13 cellular contexts compared by ENCODE assay signal in genomic region chr10:43027331-43027955, GRCh38. TPM values are rescaled to one million over a fixed set of nuclear protein-coding genes. Genes with fewer than 3 reads are reported as not detected.
DNase-seq lines count a peak whose midpoint lies in the region; TF ChIP-seq lines count a peak whose summit lies in the region.
"Had no signal": no experiment of that assay in that cellular context is flagged by ENCODE, and none has a peak within 500 bp of the region (broad histone marks: within the 10 kb centered on the region; RNA-seq: fewer than 3 reads in every experiment).

No MANE protein-coding gene starts in this region.

- DNase-seq in Calu3 (no peak), H7 (peak; percentile 44), glutamatergic neuron (no peak), neuronal stem cell (ENCODE audit: low spot score) (no peak), HT-29 (ENCODE audit: low spot score) (no peak), GM13976 (ENCODE audit: low spot score) (no peak), mucosa of gallbladder (ENCODE audit: low spot score) (no peak)
- DNase-seq: CD8-positive, alpha-beta T cell; NCI-H1092; NCI-H2081; NCI-H82 had no signal

- BruUV-seq in Calu3 (replicated peaks; lab: Mats Ljungman, UMichigan) = no TSS peak

- H3K9me3 Mint-ChIP-seq in Calu3 (ENCODE audit: low read depth, unreplicated experiment) (peaks cover under 1% of the 10 kb centered on the region), glutamatergic neuron (ENCODE audit: unreplicated experiment) (peaks cover 29% of the 10 kb centered on the region)

- H2BK120ac ChIP-seq in neuronal stem cell (ENCODE audit: low read depth, low read length) = no peak overlapping the region

- H3K4me1 ChIP-seq in neuronal stem cell (ENCODE audit: control insufficient read depth in 2 of 2, insufficient read depth in 1 of 2, low read depth in 1 of 2, low read length in 2 of 2) = peaks cover 0 to 16% of the 10 kb centered on the region in 2 donors

- peak overlapping the region; percentile 68 for H2AK5ac ChIP-seq in neuronal stem cell (ENCODE audit: low read depth, low read length)

- H4K8ac ChIP-seq in neuronal stem cell (ENCODE audit: low read depth, low read length) = no peak overlapping the region

- H3K4me1 Mint-ChIP-seq in Calu3 (ENCODE audit: low read depth, unreplicated experiment) (peaks cover 12% of the 10 kb centered on the region), glutamatergic neuron (ENCODE audit: low read depth, unreplicated experiment) (peaks cover 26% of the 10 kb centered on the region)
- H3K4me1 Mint-ChIP-seq: B cell had no signal

- no peak overlapping the region for H2AFZ ChIP-seq in neuronal stem cell (ENCODE audit: low read length)

- intact Hi-C loops in Calu3 (cut with micrococcal nuclease; ENCODE audit: unreplicated experiment) = loop anchor here (5.0 kb wide), 1 partner anchor 50 kb away; the partner anchor contains the start of gene RET

- H2BK5ac ChIP-seq in neuronal stem cell (ENCODE audit: low read length) = peak overlapping the region; percentile 60

- peak overlapping the region; percentile 76 for H3K9ac ChIP-seq in neuronal stem cell (ENCODE audit: low read depth, low read length, poor library complexity)
- H3K9ac ChIP-seq: KMS-11 had no signal

- in situ Hi-C loops in GM13976 (cut with MboI; ENCODE audit: low sequenced_read_pairs, unreplicated experiment) = no loop called here

- H3K36me3 Mint-ChIP-seq in Calu3 (ENCODE audit: insufficient read depth, unreplicated experiment) = peaks cover 7% of the 10 kb centered on the region
- peaks cover 16% of the 10 kb centered on the region for H3K36me3 Mint-ChIP-seq in glutamatergic neuron (ENCODE audit: unreplicated experiment)
- H3K36me3 Mint-ChIP-seq: CD8-positive, alpha-beta T cell had no signal

- peak overlapping the region; percentile 38 for H4K91ac ChIP-seq in neuronal stem cell (ENCODE audit: low read depth, low read length, poor library complexity)

- no peak overlapping the region for H3K27ac ChIP-seq in neuronal stem cell (replicated peaks; ENCODE audit: low read length)
- H3K27ac ChIP-seq: KMS-11 had no signal

- TF ChIP-seq CTCF in Calu3 (IDR thresholded peaks at IDR 0.05; ENCODE audit: unreplicated experiment) (no peak), glutamatergic neuron (IDR thresholded peaks at IDR 0.05; ENCODE audit: partially characterized antibody, unreplicated experiment) (no peak), GM13976 (IDR thresholded peaks at IDR 0.05; ENCODE audit: borderline replicate concordance, control extremely low read depth, extremely low read depth, insufficient read depth, missing control alignments) (no peak)

- no peaks in the 10 kb centered on the region for H3K79me1 ChIP-seq in neuronal stem cell (ENCODE audit: low read depth, low read length)

- no peak overlapping the region for H3K4ac ChIP-seq in neuronal stem cell (ENCODE audit: low read length)

- WGBS in neuronal stem cell (ENCODE audit: extremely low coverage in 2 of 2, insufficient read length in 2 of 2, insufficient replicate concordance in 1 of 2), 2 donors = no CpG with 5 or more reads among the region's 11 CpGs

- H2BK12ac ChIP-seq in neuronal stem cell (ENCODE audit: low read length) = peak overlapping the region; percentile 35

- peaks cover 0 to 4% of the 10 kb centered on the region in 2 donors for H3K9me3 ChIP-seq in neuronal stem cell (replicated peaks in 1 of 2; ENCODE audit: control insufficient read depth in 2 of 2, insufficient read depth in 1 of 2, low read depth in 1 of 2, low read length in 2 of 2)

- no peak overlapping the region for H2BK15ac ChIP-seq in neuronal stem cell (ENCODE audit: low read length)

- peak overlapping the region; percentile 25 for H3K14ac ChIP-seq in neuronal stem cell (ENCODE audit: low read length)

- H3K27me3 ChIP-seq in H7 (ENCODE audit: control insufficient read depth, insufficient read depth, low read length) = peaks cover 10% of the 10 kb centered on the region; the same call in 1 of the 2 replicates
- H3K27me3 ChIP-seq in neuronal stem cell (ENCODE audit: control insufficient read depth in 3 of 3, insufficient read depth in 3 of 3, low read depth in 1 of 3, low read length in 3 of 3) = peaks cover 0 to 38% (median 9%) of the 10 kb centered on the region in 3 experiments

- peak overlapping the region; percentile 55 for H3K18ac ChIP-seq in neuronal stem cell (ENCODE audit: low read length)

- H3K4me3 ChIP-seq in H7 (ENCODE audit: insufficient read depth, low read depth, low read length) = no peak overlapping the region
- peak overlapping the region in 1 of 2 donors; percentile 31 for H3K4me3 ChIP-seq in neuronal stem cell (ENCODE audit: low read length in 2 of 2)

- H3K27me3 Mint-ChIP-seq in Calu3 (ENCODE audit: unreplicated experiment) (peaks cover 22% of the 10 kb centered on the region), glutamatergic neuron (ENCODE audit: unreplicated experiment) (peaks cover 27% of the 10 kb centered on the region)

- H3K4me3 Mint-ChIP-seq in Calu3 (ENCODE audit: low read depth, unreplicated experiment) (peak overlapping the region; percentile 61), glutamatergic neuron (ENCODE audit: unreplicated experiment) (peak overlapping the region; percentile 84)
- H3K4me3 Mint-ChIP-seq: B cell; CD8-positive, alpha-beta T cell had no signal

- H3K27ac Mint-ChIP-seq in Calu3 (ENCODE audit: unreplicated experiment) = peak overlapping the region; percentile 16
- peak overlapping the region; percentile 65 for H3K27ac Mint-ChIP-seq in glutamatergic neuron (ENCODE audit: unreplicated experiment)
- H3K27ac Mint-ChIP-seq: B cell; CD8-positive, alpha-beta T cell had no signal

- no peak overlapping the region for H3K23ac ChIP-seq in neuronal stem cell (ENCODE audit: low read depth, low read length, poor library complexity)

- CTCF ChIA-PET in Calu3 (lab: Charles Lee) = interaction anchor here (1.0 kb wide), 1 partner anchor 48 kb away, joined by 3 read pairs; no protein-coding TSS in a partner anchor

- H3K36me3 ChIP-seq in H7 (replicated peaks; ENCODE audit: control insufficient read depth, insufficient read depth, low read length) (no peaks in the 10 kb centered on the region), neuronal stem cell (replicated peaks in 1 of 2; ENCODE audit: control insufficient read depth in 2 of 2, insufficient read depth in 2 of 2, low read length in 2 of 2) (no peaks in the 10 kb centered on the region)

- no peak overlapping the region for H3K4me2 ChIP-seq in neuronal stem cell (ENCODE audit: insufficient read depth, low read length, poor library complexity, severe bottlenecking)
- H3K4me2 ChIP-seq: KMS-11 had no signal

RNA-seq across cellular contexts. Expression of gene RET, which starts 49.4 kb away (rescaled TPM):
- total RNA-seq in Calu3 (2022) = 0.07 TPM in 1 of 2 replicates, not detected in the other
- total RNA-seq in H7 (2014; rRNA removed; shearing (Covaris generic)) = 9.7 and 16.0 TPM in 2 replicates
- 34.7 TPM for total RNA-seq in glutamatergic neuron (ENCODE audit: unreplicated experiment)
- 2.3 TPM for polyA plus RNA-seq in neuronal stem cell (2013, experiment 1 of 2)
- polyA plus RNA-seq in neuronal stem cell (2013, experiment 2 of 2) = 2.2 TPM
- total RNA-seq in HT-29 (2014; rRNA removed; shearing (Covaris generic)) = not detected in 2 replicates
- 1.6 TPM for total RNA-seq in mucosa of gallbladder
- total RNA-seq: CD8-positive, alpha-beta T cell had no signal
